Comparison of ENCODE assay signal across 8 cellular contexts in genomic region chr15:55587321-55588069, GRCh38. TPM values are rescaled to one million over a fixed set of nuclear protein-coding genes. Genes with fewer than 3 reads are reported as not detected.
DNase-seq lines count a peak whose midpoint lies in the region; ATAC-seq and TF ChIP-seq lines count a peak whose summit lies in the region.

No MANE protein-coding gene starts in this region.

- no peaks in the 10 kb centered on the region for H3K36me3 ChIP-seq in iPS DF 6.9 (ENCODE audit: control insufficient read depth, insufficient read depth, low read length)
- H3K36me3 ChIP-seq in gastrocnemius medialis, result no peaks in the 10 kb centered on the region

- H3K27me3 ChIP-seq in iPS DF 6.9 (ENCODE audit: control insufficient read depth, insufficient read depth, low read length), result peaks cover 27% of the 10 kb centered on the region
- no peaks in the 10 kb centered on the region for H3K27me3 ChIP-seq in gastrocnemius medialis

- no CpG with 5 or more reads among the region's 65 CpGs for WGBS in iPS DF 6.9 (ENCODE audit: insufficient coverage, insufficient read length)

- H3K4me1 ChIP-seq in iPS DF 6.9 (ENCODE audit: control insufficient read depth, insufficient read depth, low read length), result no peaks in the 10 kb centered on the region
- H3K4me1 ChIP-seq in gastrocnemius medialis, result peaks cover 3 to 23% of the 10 kb centered on the region in 2 donors

- H3K4me3 ChIP-seq in astrocyte of the cerebellum (ENCODE audit: low read depth, low read length), result peak overlapping the region; percentile 65
- peak overlapping the region; percentile 34; the same call in 1 of the 2 replicates for H3K4me3 ChIP-seq in iPS DF 6.9 (ENCODE audit: low read length)
- peak overlapping the region; percentile 58 to 76 (median 70) for H3K4me3 ChIP-seq in gastrocnemius medialis

- H3K27ac ChIP-seq in iPS DF 6.9 (ENCODE audit: low read length) (no peak overlapping the region), gastrocnemius medialis (peak overlapping the region; percentile 88 to 93 (median 92))

- DNase-seq in COLO668 (lab: John Stamatoyannopoulos, UW; ENCODE audit: unreplicated experiment), result peak; percentile 50
- DNase-seq in NCI-H2171 (lab: John Stamatoyannopoulos, UW), result peak; percentile 43
- DNase-seq in astrocyte of the cerebellum (ENCODE audit: low read depth), result no peak
- DNase-seq in iPS DF 6.9 (ENCODE audit: low read depth, low spot score), result no peak
- DNase-seq in gastrocnemius medialis, result no peak
- DNase-seq in cerebellar nuclear complex (lab: John Stamatoyannopoulos, UW), result no peak
- no peak for DNase-seq in DMS153 (lab: John Stamatoyannopoulos, UW)

- peak; percentile 27 for ATAC-seq in GM21367 (IDR thresholded peaks at IDR 0.05; ENCODE audit: unreplicated experiment)
- ATAC-seq in gastrocnemius medialis, result peak; percentile 48 to 51

- in situ Hi-C loops in astrocyte of the cerebellum (cut with HindIII; ENCODE audit: low sequenced_read_pairs) (no loop called here), gastrocnemius medialis (cut with MboI; ENCODE audit: low sequenced_read_pairs in 4 of 4) (loop anchor here in 1 of 4 donors (5.0 kb wide), 1 partner anchor 50 kb away; no protein-coding TSS in a partner anchor)

- H3K9me3 ChIP-seq in iPS DF 6.9 (ENCODE audit: control insufficient read depth, insufficient read depth, low read length), result no peaks in the 10 kb centered on the region
- no peaks in the 10 kb centered on the region for H3K9me3 ChIP-seq in gastrocnemius medialis

- intact Hi-C loops in gastrocnemius medialis (cut with DNase I; ENCODE audit: low total_unique reads), result no loop called here

- TF ChIP-seq POLR2A in gastrocnemius medialis (IDR thresholded peaks at IDR 0.05), result no peak

- TF ChIP-seq CTCF in astrocyte of the cerebellum (IDR thresholded peaks at IDR 0.05; ENCODE audit: low read depth, low read length, missing control alignments) (no peak), gastrocnemius medialis (IDR thresholded peaks at IDR 0.05 in 4 of 5, conservative IDR thresholded peaks at IDR 0.05 in 1 of 5) (no peak)

RNA-seq across cellular contexts. Expression of gene PYGO1, which starts 0.7 kb away (rescaled TPM):
- total RNA-seq in gastrocnemius medialis, result 10 to 100 TPM; 26.7 to 39.1 (median 32.3) TPM

Comparison
In these comparisons a context has a peak if more than half of its experiments do, and no peak if none do; other contexts are left out.
1. DNase-seq: peak in COLO668 (single experiment) and NCI-H2171 (single experiment); none in astrocyte of the cerebellum (single experiment), iPS DF 6.9 (single experiment), gastrocnemius medialis (0 of 2), cerebellar nuclear complex (0 of 2) and DMS153 (single experiment).
2. Peak in every context shown above with its lines, with median percentiles within 50 percentile points of each other: H3K4me3 ChIP-seq.